1 cellular context compared by ENCODE assay signal in genomic region chr4:102598102-102598758, GRCh38.
TF ChIP-seq lines count a peak whose summit lies in the region.

No MANE protein-coding gene starts in this region.

TF ChIP-seq in WTC11, 78 proteins besides CTCF, POLR2A, EP300 and RAD21 (continued from another document):
- TF ChIP-seq, protein P1, sequence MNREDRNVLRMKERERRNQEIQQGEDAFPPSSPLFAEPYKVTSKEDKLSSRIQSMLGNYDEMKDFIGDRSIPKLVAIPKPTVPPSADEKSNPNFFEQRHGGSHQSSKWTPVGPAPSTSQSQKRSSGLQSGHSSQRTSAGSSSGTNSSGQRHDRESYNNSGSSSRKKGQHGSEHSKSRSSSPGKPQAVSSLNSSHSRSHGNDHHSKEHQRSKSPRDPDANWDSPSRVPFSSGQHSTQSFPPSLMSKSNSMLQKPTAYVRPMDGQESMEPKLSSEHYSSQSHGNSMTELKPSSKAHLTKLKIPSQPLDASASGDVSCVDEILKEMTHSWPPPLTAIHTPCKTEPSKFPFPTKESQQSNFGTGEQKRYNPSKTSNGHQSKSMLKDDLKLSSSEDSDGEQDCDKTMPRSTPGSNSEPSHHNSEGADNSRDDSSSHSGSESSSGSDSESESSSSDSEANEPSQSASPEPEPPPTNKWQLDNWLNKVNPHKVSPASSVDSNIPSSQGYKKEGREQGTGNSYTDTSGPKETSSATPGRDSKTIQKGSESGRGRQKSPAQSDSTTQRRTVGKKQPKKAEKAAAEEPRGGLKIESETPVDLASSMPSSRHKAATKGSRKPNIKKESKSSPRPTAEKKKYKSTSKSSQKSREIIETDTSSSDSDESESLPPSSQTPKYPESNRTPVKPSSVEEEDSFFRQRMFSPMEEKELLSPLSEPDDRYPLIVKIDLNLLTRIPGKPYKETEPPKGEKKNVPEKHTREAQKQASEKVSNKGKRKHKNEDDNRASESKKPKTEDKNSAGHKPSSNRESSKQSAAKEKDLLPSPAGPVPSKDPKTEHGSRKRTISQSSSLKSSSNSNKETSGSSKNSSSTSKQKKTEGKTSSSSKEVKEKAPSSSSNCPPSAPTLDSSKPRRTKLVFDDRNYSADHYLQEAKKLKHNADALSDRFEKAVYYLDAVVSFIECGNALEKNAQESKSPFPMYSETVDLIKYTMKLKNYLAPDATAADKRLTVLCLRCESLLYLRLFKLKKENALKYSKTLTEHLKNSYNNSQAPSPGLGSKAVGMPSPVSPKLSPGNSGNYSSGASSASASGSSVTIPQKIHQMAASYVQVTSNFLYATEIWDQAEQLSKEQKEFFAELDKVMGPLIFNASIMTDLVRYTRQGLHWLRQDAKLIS (CRISPR knock-in tag; IDR thresholded peaks at IDR 0.05; ENCODE audit: borderline replicate concordance), result no peak
- TF ChIP-seq PRRX2 (CRISPR knock-in tag; IDR thresholded peaks at IDR 0.05), result no peak
- TF ChIP-seq ZNF317 (CRISPR knock-in tag; IDR thresholded peaks at IDR 0.05; ENCODE audit: borderline replicate concordance, low read depth), result no peak
